15 cellular contexts compared by ENCODE assay signal in the genomic region with DNA sequence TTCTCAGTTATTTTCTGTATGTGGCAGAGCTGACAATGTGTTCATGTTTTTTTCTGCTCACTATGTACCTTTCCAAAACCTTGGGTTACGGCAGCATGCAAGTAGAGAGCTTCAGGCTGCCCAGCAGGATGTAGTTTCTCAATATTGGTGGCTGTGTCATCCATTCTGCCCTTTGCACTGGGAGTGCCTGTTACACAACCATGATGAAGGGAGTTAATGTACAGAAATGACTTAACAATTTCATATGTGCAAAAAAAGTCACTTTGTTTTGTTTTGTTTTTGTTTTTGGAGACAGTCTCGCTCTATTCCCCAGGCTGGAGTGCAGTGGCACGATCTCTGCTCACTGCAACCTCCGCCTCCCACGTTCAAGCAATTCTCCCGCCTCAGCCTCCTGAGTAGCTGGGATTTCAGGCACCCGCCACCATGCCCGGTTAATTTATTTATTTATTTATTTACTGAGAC. TPM values are rescaled to one million over a fixed set of nuclear protein-coding genes. Genes with fewer than 3 reads are reported as not detected.
DNase-seq lines count a peak whose midpoint lies in the region; ATAC-seq, FAIRE-seq and TF ChIP-seq lines count a peak whose summit lies in the region.
"Had no signal": no experiment of that assay in that cellular context is flagged by ENCODE, and none has a peak within 500 bp of the region (broad histone marks: within the 10 kb centered on the region; RNA-seq: fewer than 3 reads in every experiment).

No MANE protein-coding gene starts in this region.

- no peak for TF ChIP-seq CTCF in PC-9 (conservative IDR thresholded peaks at IDR 0.05)

- no peaks in the 10 kb centered on the region for H3K36me3 Mint-ChIP-seq in immature natural killer cell

- no peaks in the 10 kb centered on the region for H3K79me2 ChIP-seq in PC-9 (ENCODE audit: low read depth)

- H3K36me3 ChIP-seq in PC-9 (ENCODE audit: low read depth) (no peaks in the 10 kb centered on the region), small intestine (ENCODE audit: control insufficient read depth in 2 of 2, insufficient read depth in 2 of 2, low read length in 2 of 2) (no peaks in the 10 kb centered on the region)
- H3K36me3 ChIP-seq: suprapubic skin had no signal

- no peak overlapping the region for H3K4me3 Mint-ChIP-seq in immature natural killer cell

- POLR2A ChIA-PET in PC-9 (lab: Charles Lee; ENCODE audit: unreplicated experiment) = no interaction called here

- H3K27ac ChIP-seq in PC-9 (peak overlapping the region; percentile 76), small intestine (ENCODE audit: low read depth in 1 of 2, low read length in 1 of 2) (peak overlapping the region; percentile 65 to 81)
- H3K27ac ChIP-seq: suprapubic skin had no signal

- H3K27ac Mint-ChIP-seq in immature natural killer cell = no peak overlapping the region

- no peaks in the 10 kb centered on the region for H3K9me2 ChIP-seq in PC-9 (ENCODE audit: insufficient read depth)

- no TSS peak for BruUV-seq in PC-9 (replicated peaks; lab: Mats Ljungman, UMichigan)

- H4K20me1 ChIP-seq in PC-9 (ENCODE audit: insufficient read depth) = no peaks in the 10 kb centered on the region

- 16 to 59% (median 49%) methylated on average over 8 of the region's 8 CpGs for WGBS in small intestine, 3 donors

- DNase-seq in HT-29 (ENCODE audit: low spot score) = peak; percentile 42
- DNase-seq in PC-9 = peak in 1 of 2 experiments; percentile 84
- peak; percentile 50 for DNase-seq in fibroblast of peridontal ligament (ENCODE audit: extremely low read depth)
- peak; percentile 95 for DNase-seq in small intestine
- DNase-seq in NCI-H187 treated with DMSO at 0.1 percent for 48 hours (lab: John Stamatoyannopoulos, UW) = no peak
- DNase-seq in immature natural killer cell = no peak
- DNase-seq: aorta; DMS79; occipital lobe; stimulated activated CD4-positive, alpha-beta T cell treated with anti-CD3 and anti-CD28 coated beads, Interleukin-4, amount 100 ng/mL, for 4 hours had no signal

- H3K4me1 ChIP-seq in PC-9 (replicated peaks; ENCODE audit: insufficient read depth) (peaks cover 22% of the 10 kb centered on the region), small intestine (ENCODE audit: control insufficient read depth in 2 of 2, insufficient read depth in 1 of 2, low read depth in 1 of 2, low read length in 1 of 2) (peaks cover 4 to 6% of the 10 kb centered on the region in 2 donors)

- ATAC-seq in GM21717 (IDR thresholded peaks at IDR 0.05; ENCODE audit: unreplicated experiment) = no peak

- FAIRE-seq in small intestine (lab: Jason Lieb, UNC) = no peak
- FAIRE-seq: endothelial cell of umbilical vein, GM18507, islet of Langerhans had no signal

- no peaks in the 10 kb centered on the region for H3K4me1 Mint-ChIP-seq in immature natural killer cell

- no peaks in the 10 kb centered on the region for H3K9me3 Mint-ChIP-seq in immature natural killer cell

- CTCF ChIA-PET in PC-9 (lab: Charles Lee) = no interaction called here

- H3K4me3 ChIP-seq in PC-9 = no peak overlapping the region
- no peak overlapping the region for H3K4me3 ChIP-seq in small intestine (ENCODE audit: low read depth in 1 of 2, low read length in 2 of 2)
- H3K4me3 ChIP-seq: suprapubic skin had no signal

- peak overlapping the region; percentile 63 for H3K4me2 ChIP-seq in PC-9

- intact Hi-C loops in PC-9 (cut with micrococcal nuclease; ENCODE audit: unreplicated experiment) = loop anchor here (10.0 kb wide), 1 partner anchor 328 kb away; no protein-coding TSS in a partner anchor

- H3F3A ChIP-seq in PC-9 (ENCODE audit: insufficient read depth, low read depth) = 0 out of 2 replicates have a peak, but pooled peaks cover 7% of the 10 kb centered on the region

- peak overlapping the region; percentile 53; the same call in 1 of the 2 replicates for H2AFZ ChIP-seq in PC-9

- peaks cover 1 to 7% (median 3%) of the 10 kb centered on the region in 3 donors for H3K27me3 Mint-ChIP-seq in immature natural killer cell (ENCODE audit: low read depth in 3 of 3)

- no peaks in the 10 kb centered on the region for H3K9me3 ChIP-seq in PC-9 (ENCODE audit: insufficient read depth, low read depth)
- no peaks in the 10 kb centered on the region for H3K9me3 ChIP-seq in small intestine (ENCODE audit: control insufficient read depth, low read depth)
- H3K9me3 ChIP-seq: suprapubic skin had no signal

- no peaks in the 10 kb centered on the region for H3K27me3 ChIP-seq in PC-9 (ENCODE audit: insufficient read depth, low read depth)
- H3K27me3 ChIP-seq in small intestine (ENCODE audit: control insufficient read depth in 2 of 2, insufficient read depth in 2 of 2, low read length in 2 of 2) = no peaks in the 10 kb centered on the region
- H3K27me3 ChIP-seq: suprapubic skin had no signal

RNA-seq across cellular contexts. Expression of a gene that starts 6.1 kb away (rescaled TPM):
- total RNA-seq in HT-29 (2014; rRNA removed; shearing (Covaris generic)) = 23.0 and 41.3 TPM in 2 replicates
- total RNA-seq in PC-9 (2021) = 70.6 and 114 TPM in 2 replicates
- 100 to 1,000 TPM in 2 of 3 donors, 10 to 100 TPM in 1; 70.7 to 201 (median 126) TPM for polyA plus RNA-seq in small intestine
- 100 to 1,000 TPM in 1 of 3 donors, 10 to 100 TPM in 2; 59.7 to 101 (median 61.8) TPM for polyA plus RNA-seq in immature natural killer cell

RNA-seq across cellular contexts. Expression of a gene that starts 41.5 kb away (rescaled TPM):
- 15.6 and 18.1 TPM in 2 replicates for total RNA-seq in HT-29 (2014; rRNA removed; shearing (Covaris generic))
- total RNA-seq in PC-9 (2021) = 32.2 and 35.5 TPM in 2 replicates
- 10 to 100 TPM; 25.9 to 38.0 (median 29.1) TPM for polyA plus RNA-seq in small intestine
- 10 to 100 TPM; 17.9 to 29.1 (median 28.0) TPM for polyA plus RNA-seq in immature natural killer cell

RNA-seq across cellular contexts. Expression of a gene that starts 50.5 kb away (rescaled TPM):
- 28.7 and 31.5 TPM in 2 replicates for total RNA-seq in HT-29 (2014; rRNA removed; shearing (Covaris generic))
- total RNA-seq in PC-9 (2021) = 61.1 and 105 TPM in 2 replicates
- 10 to 100 TPM in 2 of 3 donors, 1 to 10 TPM in 1; 2.2 to 56.3 (median 10.1) TPM for polyA plus RNA-seq in small intestine
- 1 to 10 TPM; 2.7 to 6.4 (median 6.4) TPM for polyA plus RNA-seq in immature natural killer cell

Comparison
In these comparisons a context has a peak if more than half of its experiments do, and no peak if none do; other contexts are left out.
1. DNase-seq: peak in HT-29 (single experiment), fibroblast of peridontal ligament (single experiment) and small intestine (single experiment); none in NCI-H187 treated with DMSO at 0.1 percent for 48 hours (single experiment) and immature natural killer cell (0 of 3).